In genomic region chr16:84725481-84726078, GRCh38 we compare ENCODE assay signal across 14 cellular contexts. TPM values are rescaled to one million over a fixed set of nuclear protein-coding genes. Genes with fewer than 3 reads are reported as not detected.
DNase-seq lines count a peak whose midpoint lies in the region; ATAC-seq, FAIRE-seq and TF ChIP-seq lines count a peak whose summit lies in the region.
"Had no signal": no experiment of that assay in that cellular context is flagged by ENCODE, and none has a peak within 500 bp of the region (broad histone marks: within the 10 kb centered on the region; RNA-seq: fewer than 3 reads in every experiment).

No MANE protein-coding gene starts in this region.

- peaks cover 10% of the 10 kb centered on the region for H3K36me3 Mint-ChIP-seq in activated T-helper 1 cell treated with anti-CD3 and anti-CD28 coated beads, Interleukin-12 subunit alpha, Interleukin-12 subunit beta, Interleukin-2, Interleukin-4 antibody, amounts not matched to agents 30 ng/mL and 10 ng/mL and 1 ng/mL, durations not matched to agents 14 hours and 24 hours and 36 hours (ENCODE audit: low read depth)

- H3K18ac ChIP-seq in mesendoderm (ENCODE audit: low read length) = peak overlapping the region; percentile 7

- no peak for FAIRE-seq in GM12892 (lab: Jason Lieb, UNC)
- FAIRE-seq: frontal cortex, TTC549 had no signal

- H3K36me3 ChIP-seq in BLaER1 treated with 17β-estradiol and CSF1 and Interleukin-3, amounts not matched to agents 10 nM and 100 nM = peaks cover 5 to 28% (median 18%) of the 10 kb centered on the region in 11 experiments; a peak in 19 of 22 replicates
- H3K36me3 ChIP-seq in HEK293 (ENCODE audit: control insufficient read depth in 2 of 2, insufficient read depth in 1 of 2, low read length in 2 of 2) (peaks cover 0 to 3% of the 10 kb centered on the region in 2 experiments; a peak in 1 of 3 replicates), mesendoderm (ENCODE audit: control insufficient read depth, insufficient read depth, low read length) (no peaks in the 10 kb centered on the region)
- H3K36me3 ChIP-seq: thoracic aorta had no signal

- peak overlapping the region; percentile 83 to 97 (median 95) for H3K4me2 ChIP-seq in BLaER1 treated with 17β-estradiol and CSF1 and Interleukin-3, amounts not matched to agents 10 nM and 100 nM
- peak overlapping the region; percentile 10 for H3K4me2 ChIP-seq in mesendoderm (ENCODE audit: low read length)

- no peaks in the 10 kb centered on the region for H3K9me3 Mint-ChIP-seq in activated T-helper 1 cell treated with anti-CD3 and anti-CD28 coated beads, Interleukin-12 subunit alpha, Interleukin-12 subunit beta, Interleukin-2, Interleukin-4 antibody, amounts not matched to agents 30 ng/mL and 10 ng/mL and 1 ng/mL, durations not matched to agents 14 hours and 24 hours and 36 hours
- H3K9me3 Mint-ChIP-seq: CD4-positive, alpha-beta memory T cell had no signal

- TF ChIP-seq POLR2A in GM12892 (IDR thresholded peaks at IDR 0.05; ENCODE audit: low read depth, low read length) = no peak

- no CpG with 5 or more reads among the region's 9 CpGs for WGBS in mesendoderm (ENCODE audit: extremely low coverage, insufficient coverage, low lambda C conversion rate)

- H3K79me2 ChIP-seq in mesendoderm (ENCODE audit: control insufficient read depth, insufficient read depth, low read length) = peaks cover 76% of the 10 kb centered on the region

- H3K23ac ChIP-seq in mesendoderm (ENCODE audit: low read length) = no peak overlapping the region

- H2BK120ac ChIP-seq in mesendoderm (ENCODE audit: low read depth, low read length) = no peak overlapping the region

- no peak for ATAC-seq in HG02852 (IDR thresholded peaks at IDR 0.05; ENCODE audit: unreplicated experiment)

- no peaks in the 10 kb centered on the region for H3K27me3 ChIP-seq in BLaER1 treated with 17β-estradiol and CSF1 and Interleukin-3, amounts not matched to agents 10 nM and 100 nM
- H3K27me3 ChIP-seq in mesendoderm (ENCODE audit: insufficient read depth, low read length, poor library complexity) = no peaks in the 10 kb centered on the region

- H3K56ac ChIP-seq in mesendoderm (ENCODE audit: low read length) = no peak overlapping the region

- CTCF ChIA-PET in HEK293 (lab: Yijun Ruan, JAX) = interaction anchor here (0.6 to 8.7 kb wide), 32 partner anchors 11 to 250 kb away, joined by 3 to 115 read pairs (median 6); no protein-coding TSS in a partner anchor

- no peak overlapping the region for H2BK15ac ChIP-seq in mesendoderm (replicated peaks; ENCODE audit: low read depth)

- TF ChIP-seq CTCF in HEK293 (tag by site-specific recombination; IDR thresholded peaks at IDR 0.05) = no peak

- no peak overlapping the region for H2AK5ac ChIP-seq in mesendoderm (ENCODE audit: low read length)

- H3K4me1 Mint-ChIP-seq in activated T-helper 1 cell treated with anti-CD3 and anti-CD28 coated beads, Interleukin-12 subunit alpha, Interleukin-12 subunit beta, Interleukin-2, Interleukin-4 antibody, amounts not matched to agents 30 ng/mL and 10 ng/mL and 1 ng/mL, durations not matched to agents 14 hours and 24 hours and 36 hours (ENCODE audit: low read depth) = peaks cover 76% of the 10 kb centered on the region

- peaks cover 60 to 100% (median 99%) of the 10 kb centered on the region in 11 experiments for H4K20me1 ChIP-seq in BLaER1 treated with 17β-estradiol and CSF1 and Interleukin-3, amounts not matched to agents 10 nM and 100 nM

- no peak for DNase-seq in activated T-helper 1 cell treated with anti-CD3 and anti-CD28 coated beads, Interleukin-12 subunit alpha, Interleukin-12 subunit beta, Interleukin-2, Interleukin-4 antibody, amounts not matched to agents 30 ng/mL and 10 ng/mL and 1 ng/mL, durations not matched to agents 14 hours and 24 hours and 36 hours (ENCODE audit: low spot score)
- DNase-seq in mesendoderm (peak; percentile 64), putamen (ENCODE audit: low spot score) (no peak), GM12892 (ENCODE audit: insufficient read length) (no peak), T1000 (lab: John Stamatoyannopoulos, UW) (no peak)

- H3K27ac Mint-ChIP-seq in activated T-helper 1 cell treated with anti-CD3 and anti-CD28 coated beads, Interleukin-12 subunit alpha, Interleukin-12 subunit beta, Interleukin-2, Interleukin-4 antibody, amounts not matched to agents 30 ng/mL and 10 ng/mL and 1 ng/mL, durations not matched to agents 14 hours and 24 hours and 36 hours = no peak overlapping the region

- intact Hi-C loops in activated T-helper 1 cell treated with anti-CD3 and anti-CD28 coated beads, Interleukin-12 subunit alpha, Interleukin-12 subunit beta, Interleukin-2, Interleukin-4 antibody, amounts not matched to agents 30 ng/mL and 10 ng/mL and 1 ng/mL, durations not matched to agents 14 hours and 24 hours and 36 hours (cut with micrococcal nuclease) = loop anchor here (1.0 kb wide), 5 partner anchors 13 to 214 kb away; no protein-coding TSS in a partner anchor

- H3K4ac ChIP-seq in mesendoderm (ENCODE audit: low read depth, low read length) = no peak overlapping the region

- POLR2A ChIA-PET in HEK293 (lab: Yijun Ruan, JAX) = interaction anchor here (0.5 to 1.2 kb wide), 2 partner anchors 20 to 25 kb away, joined by 3 to 5 read pairs; no protein-coding TSS in a partner anchor

- H4K5ac ChIP-seq in mesendoderm (ENCODE audit: low read length) = no peak overlapping the region

- peak overlapping the region; percentile 45 for H3K4me3 Mint-ChIP-seq in activated T-helper 1 cell treated with anti-CD3 and anti-CD28 coated beads, Interleukin-12 subunit alpha, Interleukin-12 subunit beta, Interleukin-2, Interleukin-4 antibody, amounts not matched to agents 30 ng/mL and 10 ng/mL and 1 ng/mL, durations not matched to agents 14 hours and 24 hours and 36 hours

- H3K4me3 ChIP-seq in BLaER1 treated with 17β-estradiol and CSF1 and Interleukin-3, amounts not matched to agents 10 nM and 100 nM = peak overlapping the region in 4 of 10 experiments; percentile 54 to 67 (median 58); a peak in 5 of 20 replicates
- no peak overlapping the region for H3K4me3 ChIP-seq in HEK293 (ENCODE audit: low read depth, low read length)
- H3K4me3 ChIP-seq in mesendoderm (ENCODE audit: low read length) = no peak overlapping the region
- H3K4me3 ChIP-seq: coronary artery, psoas muscle had no signal

- no peaks in the 10 kb centered on the region for H3K9me3 ChIP-seq in BLaER1 treated with 17β-estradiol and CSF1 and Interleukin-3, amounts not matched to agents 10 nM and 100 nM (replicated peaks in 1 of 11)
- H3K9me3 ChIP-seq in HEK293 (ENCODE audit: control insufficient read depth, insufficient read depth, low read depth, low read length) = no peaks in the 10 kb centered on the region
- H3K9me3 ChIP-seq: psoas muscle, thoracic aorta had no signal

- peaks cover 73 to 96% (median 88%) of the 10 kb centered on the region in 10 experiments for H3K4me1 ChIP-seq in BLaER1 treated with 17β-estradiol and CSF1 and Interleukin-3, amounts not matched to agents 10 nM and 100 nM
- H3K4me1 ChIP-seq in HEK293 (ENCODE audit: control insufficient read depth, insufficient read depth, low read length) (peaks cover 27% of the 10 kb centered on the region), mesendoderm (ENCODE audit: control insufficient read depth, low read depth, low read length) (peaks cover 20% of the 10 kb centered on the region)

- no peak overlapping the region for H4K8ac ChIP-seq in mesendoderm (ENCODE audit: low read depth, low read length)

- H3K27ac ChIP-seq in BLaER1 treated with 17β-estradiol and CSF1 and Interleukin-3, amounts not matched to agents 10 nM and 100 nM = peak overlapping the region in 7 of 11 experiments; percentile 21 to 90 (median 87); a peak in 13 of 22 replicates
- H3K27ac ChIP-seq in HEK293 (ENCODE audit: extremely low read depth, low read depth, low read length) = peak overlapping the region; percentile 6; the same call in 1 of the 2 replicates
- peak overlapping the region; percentile 79 for H3K27ac ChIP-seq in mesendoderm (ENCODE audit: low read depth, low read length)
- H3K27ac ChIP-seq: coronary artery had no signal

- H2BK5ac ChIP-seq in mesendoderm (ENCODE audit: low read length) = no peak overlapping the region

- H3K79me1 ChIP-seq in mesendoderm (ENCODE audit: low read length) = peaks cover 8% of the 10 kb centered on the region

- no peaks in the 10 kb centered on the region for H3K27me3 Mint-ChIP-seq in activated T-helper 1 cell treated with anti-CD3 and anti-CD28 coated beads, Interleukin-12 subunit alpha, Interleukin-12 subunit beta, Interleukin-2, Interleukin-4 antibody, amounts not matched to agents 30 ng/mL and 10 ng/mL and 1 ng/mL, durations not matched to agents 14 hours and 24 hours and 36 hours (ENCODE audit: insufficient read depth)
- H3K27me3 Mint-ChIP-seq: CD4-positive, alpha-beta memory T cell had no signal

- peak overlapping the region in 9 of 11 experiments; percentile 12 to 79 (median 75); a peak in 13 of 22 replicates for H3K9ac ChIP-seq in BLaER1 treated with 17β-estradiol and CSF1 and Interleukin-3, amounts not matched to agents 10 nM and 100 nM
- no peak overlapping the region for H3K9ac ChIP-seq in mesendoderm (ENCODE audit: low read length)

TF ChIP-seq in HEK293, 187 proteins besides CTCF, POLR2A, EP300 and RAD21 (continues in another document):
- TF ChIP-seq ZNF335 (tag by site-specific recombination; conservative IDR thresholded peaks at IDR 0.05) (peak; percentile 30; the same call in 1 of the 2 replicates), ZNF148 (tag by site-specific recombination; IDR thresholded peaks at IDR 0.05; ENCODE audit: borderline replicate concordance) (no peak)

RNA-seq across cellular contexts. Expression of gene USP10, which starts 25.8 kb away (rescaled TPM):
- 153 and 159 TPM in 2 replicates for total RNA-seq in activated T-helper 1 cell treated with anti-CD3 and anti-CD28 coated beads, Interleukin-12 subunit alpha, Interleukin-12 subunit beta, Interleukin-2, Interleukin-4 antibody, amounts not matched to agents 30 ng/mL and 10 ng/mL and 1 ng/mL, durations not matched to agents 14 hours and 24 hours and 36 hours
- 157 TPM for polyA plus RNA-seq in mesendoderm (2013, experiment 1 of 2)
- polyA plus RNA-seq in mesendoderm (2013, experiment 2 of 2) = 159 TPM
- 83.1 TPM for polyA plus RNA-seq in GM12892 (2012; ENCODE audit: missing spikeins)

Comparison
In these comparisons a context has a peak if more than half of its experiments do, and no peak if none do; other contexts are left out.
1. H3K27ac ChIP-seq: peak in every context shown above with its lines; median percentile 87 in BLaER1 treated with 17β-estradiol and CSF1 and Interleukin-3, amounts not matched to agents 10 nM and 100 nM; 79 in mesendoderm; 6 in HEK293.